Comparison of ENCODE assay signal across 29 cellular contexts in genomic region chr10:70066190-70066589, GRCh38.
"Had no signal": no experiment of that assay in that cellular context is flagged by ENCODE, and none has a peak within 500 bp of the region (broad histone marks: within the 10 kb centered on the region; RNA-seq: fewer than 3 reads in every experiment).

No MANE protein-coding gene starts in this region.

- H3K4me2 ChIP-seq: neural progenitor cell had no signal

- H3K27ac Mint-ChIP-seq: natural killer cell; nephron; neural progenitor cell; progenitor cell of endocrine pancreas; stimulated activated effector memory CD8-positive, alpha-beta T cell treated with anti-CD3 and anti-CD28 coated beads, Interleukin-12 subunit alpha, Interleukin-12 subunit beta, amount 100 ng/mL, for 72 hours; stimulated activated naive CD8-positive, alpha-beta T cell treated with anti-CD3 and anti-CD28 coated beads, Interleukin-15, amount 100 ng/mL, for 72 hours; type B pancreatic cell had no signal

- H3K4me1 Mint-ChIP-seq: natural killer cell; nephron; stimulated activated naive CD8-positive, alpha-beta T cell treated with anti-CD3 and anti-CD28 coated beads, Interleukin-15, amount 100 ng/mL, for 72 hours had no signal

- ATAC-seq: natural killer cell; psoas muscle; right cardiac atrium; right lobe of liver; stimulated activated effector memory CD8-positive, alpha-beta T cell treated with anti-CD3 and anti-CD28 coated beads, Interleukin-12 subunit alpha, Interleukin-12 subunit beta, amount 100 ng/mL, for 72 hours; stimulated activated naive CD8-positive, alpha-beta T cell treated with anti-CD3 and anti-CD28 coated beads, Interleukin-15, amount 100 ng/mL, for 72 hours; stimulated activated naive CD8-positive, alpha-beta T cell treated with anti-CD3 and anti-CD28 coated beads, Interleukin-15, Interleukin-2, amounts not matched to agents 100 U/mL and 50 U/mL, for 24 hours; upper lobe of right lung had no signal

- H3K4me3 ChIP-seq: neural progenitor cell, ovary, psoas muscle, right lobe of liver, sigmoid colon, suprapubic skin, testis, tibial artery, transverse colon, upper lobe of right lung, uterus had no signal

- H3K36me3 ChIP-seq: ovary, right lobe of liver, sigmoid colon, suprapubic skin, tibial artery, transverse colon, upper lobe of right lung, uterus had no signal

- H3K36me3 Mint-ChIP-seq: natural killer cell; stimulated activated effector memory CD8-positive, alpha-beta T cell treated with anti-CD3 and anti-CD28 coated beads, Interleukin-12 subunit alpha, Interleukin-12 subunit beta, amount 100 ng/mL, for 72 hours had no signal

- DNase-seq: natural killer cell; occipital lobe; ovary; posterior cingulate gyrus; psoas muscle; right cardiac atrium; right lobe of liver; sigmoid colon; small intestine; stimulated activated CD4-positive, alpha-beta T cell treated with anti-CD3 and anti-CD28 coated beads, Interleukin-15, amount 100 ng/mL, for 24 hours; stimulated activated CD4-positive, alpha-beta T cell treated with anti-CD3 and anti-CD28 coated beads, Interleukin-2, amount 100 ng/mL, for 24 hours; stimulated activated CD4-positive, alpha-beta T cell treated with anti-CD3 and anti-CD28 coated beads, Interleukin-2, amount 100 ng/mL, for 48 hours; stimulated activated CD4-positive, alpha-beta T cell treated with anti-CD3 and anti-CD28 coated beads, Interleukin-4, amount 100 ng/mL, for 24 hours; stimulated activated naive CD4-positive, alpha-beta T cell; stimulated activated naive CD8-positive, alpha-beta T cell treated with anti-CD3 and anti-CD28 coated beads, Interleukin-15, amount 100 ng/mL, for 72 hours; stimulated activated naive CD8-positive, alpha-beta T cell treated with anti-CD3 and anti-CD28 coated beads, Interleukin-15, Interleukin-2, amounts not matched to agents 100 U/mL and 50 U/mL, for 24 hours; substantia nigra; testis; tibial artery; transverse colon; upper lobe of right lung; uterus had no signal

- FAIRE-seq: small intestine had no signal

- H3K4me3 Mint-ChIP-seq: natural killer cell; nephron; neural progenitor cell; stimulated activated effector memory CD8-positive, alpha-beta T cell treated with anti-CD3 and anti-CD28 coated beads, Interleukin-12 subunit alpha, Interleukin-12 subunit beta, amount 100 ng/mL, for 72 hours; stimulated activated naive CD8-positive, alpha-beta T cell treated with anti-CD3 and anti-CD28 coated beads, Interleukin-15, amount 100 ng/mL, for 72 hours; type B pancreatic cell had no signal

- H3K27ac ChIP-seq: neural progenitor cell, ovary, parathyroid adenoma, psoas muscle, right lobe of liver, sigmoid colon, suprapubic skin, testis, tibial artery, transverse colon, upper lobe of right lung, uterus had no signal

- H3K4me1 ChIP-seq: parathyroid adenoma, psoas muscle, right lobe of liver, sigmoid colon, suprapubic skin, testis, tibial artery, transverse colon, upper lobe of right lung, uterus had no signal

- H3K27me3 Mint-ChIP-seq: progenitor cell of endocrine pancreas; stimulated activated naive CD8-positive, alpha-beta T cell treated with anti-CD3 and anti-CD28 coated beads, Interleukin-15, amount 100 ng/mL, for 72 hours; type B pancreatic cell had no signal

- H2AFZ ChIP-seq: neural progenitor cell, parathyroid adenoma had no signal

- H3K9me3 Mint-ChIP-seq: natural killer cell; nephron; stimulated activated effector memory CD8-positive, alpha-beta T cell treated with anti-CD3 and anti-CD28 coated beads, Interleukin-12 subunit alpha, Interleukin-12 subunit beta, amount 100 ng/mL, for 72 hours; stimulated activated naive CD8-positive, alpha-beta T cell treated with anti-CD3 and anti-CD28 coated beads, Interleukin-15, amount 100 ng/mL, for 72 hours had no signal

- H3K27me3 ChIP-seq: neural progenitor cell, ovary, right lobe of liver, sigmoid colon, suprapubic skin, testis, tibial artery, transverse colon, upper lobe of right lung, uterus had no signal

- H3K9me3 ChIP-seq: ovary, psoas muscle, right lobe of liver, sigmoid colon, suprapubic skin, testis, tibial artery, transverse colon, upper lobe of right lung, uterus had no signal

- H3K9ac ChIP-seq: neural progenitor cell, parathyroid adenoma had no signal
